Comparison of ENCODE assay signal across 15 cellular contexts in the genomic region with DNA sequence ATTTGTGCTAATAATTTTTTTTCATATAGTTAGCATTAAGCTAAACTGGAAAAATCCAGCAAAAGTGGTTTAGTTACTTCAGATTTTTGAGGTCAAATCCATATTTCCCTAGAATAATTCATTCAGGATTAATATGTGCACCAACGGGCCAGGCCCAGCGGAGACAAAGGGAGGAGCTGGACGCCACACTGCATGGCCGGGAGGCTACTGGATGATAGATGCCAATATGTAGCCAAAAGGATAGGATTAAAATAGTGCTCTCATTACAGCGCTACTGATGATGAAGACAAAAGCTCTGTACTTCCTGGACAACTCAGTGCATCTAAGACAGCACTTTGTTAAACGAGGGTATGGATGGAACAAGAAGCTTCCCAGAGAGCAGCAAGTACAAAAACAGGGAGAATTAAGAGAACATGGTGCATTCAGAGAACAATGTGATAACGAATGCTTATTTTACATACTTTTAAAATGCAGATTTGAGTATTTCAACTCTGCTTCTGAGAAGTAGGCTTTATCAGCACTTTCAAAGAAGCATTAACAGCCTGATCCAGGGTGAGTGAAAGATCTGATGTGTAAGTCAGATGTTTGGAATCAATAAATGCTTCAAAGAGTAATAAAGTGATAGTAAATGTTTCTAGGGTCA.
"Had no signal": no experiment of that assay in that cellular context is flagged by ENCODE, and none has a peak within 500 bp of the region (broad histone marks: within the 10 kb centered on the region; RNA-seq: fewer than 3 reads in every experiment).

No MANE protein-coding gene starts in this region.

- H3K9me3 Mint-ChIP-seq: activated CD8-positive, alpha-beta T cell treated with anti-CD3 and anti-CD28 coated beads for 36 hours; activated naive CD4-positive, alpha-beta T cell treated with anti-CD3 and anti-CD28 coated beads for 36 hours; activated T-cell treated with anti-CD3 and anti-CD28 coated beads, Interleukin-2, amount 50 U/mL, for 4 hours; naive B cell; neural progenitor cell; stimulated activated effector memory CD8-positive, alpha-beta T cell treated with anti-CD3 and anti-CD28 coated beads, Interleukin-12 subunit alpha, Interleukin-12 subunit beta, amount 100 ng/mL, for 72 hours had no signal

- H3K9me3 ChIP-seq: body of pancreas, left ventricle myocardium inferior, mucosa of descending colon, stomach had no signal

- H3K4me1 Mint-ChIP-seq: naive B cell had no signal

- H3K4me2 ChIP-seq: hepatocyte, neural progenitor cell, smooth muscle cell had no signal

- H3K27ac Mint-ChIP-seq: activated CD8-positive, alpha-beta T cell treated with anti-CD3 and anti-CD28 coated beads for 36 hours; activated naive CD4-positive, alpha-beta T cell treated with anti-CD3 and anti-CD28 coated beads for 36 hours; naive B cell; neural progenitor cell; stimulated activated effector memory CD8-positive, alpha-beta T cell treated with anti-CD3 and anti-CD28 coated beads, Interleukin-12 subunit alpha, Interleukin-12 subunit beta, amount 100 ng/mL, for 72 hours had no signal

- H3K27me3 Mint-ChIP-seq: activated CD8-positive, alpha-beta T cell treated with anti-CD3 and anti-CD28 coated beads for 36 hours; naive B cell had no signal

- H3K79me2 ChIP-seq: hepatocyte had no signal

- H3K9ac ChIP-seq: neural progenitor cell had no signal

- ATAC-seq: activated CD8-positive, alpha-beta T cell treated with anti-CD3 and anti-CD28 coated beads for 36 hours; activated T-cell treated with anti-CD3 and anti-CD28 coated beads, Interleukin-2, amount 50 U/mL, for 4 hours; stimulated activated effector memory CD8-positive, alpha-beta T cell treated with anti-CD3 and anti-CD28 coated beads, Interleukin-12 subunit alpha, Interleukin-12 subunit beta, amount 100 ng/mL, for 72 hours had no signal

- H2AFZ ChIP-seq: hepatocyte, neural progenitor cell had no signal

- H3K27me3 ChIP-seq: body of pancreas, foreskin keratinocyte, hepatocyte, neural progenitor cell, stomach had no signal

- H3K27ac ChIP-seq: body of pancreas, foreskin keratinocyte, hepatocyte, left ventricle myocardium inferior, neural progenitor cell, stomach had no signal

- H3K4me3 Mint-ChIP-seq: activated CD8-positive, alpha-beta T cell treated with anti-CD3 and anti-CD28 coated beads for 36 hours; activated naive CD4-positive, alpha-beta T cell treated with anti-CD3 and anti-CD28 coated beads for 36 hours; activated T-cell treated with anti-CD3 and anti-CD28 coated beads, Interleukin-2, amount 50 U/mL, for 4 hours; naive B cell; neural progenitor cell; stimulated activated effector memory CD8-positive, alpha-beta T cell treated with anti-CD3 and anti-CD28 coated beads, Interleukin-12 subunit alpha, Interleukin-12 subunit beta, amount 100 ng/mL, for 72 hours had no signal

- DNase-seq: activated CD4-positive, alpha-beta T cell treated with anti-CD3 and anti-CD28 coated beads for 4 hours; activated T-cell treated with anti-CD3 and anti-CD28 coated beads, Interleukin-2, amount 50 U/mL, for 4 hours; foreskin keratinocyte; stimulated activated CD4-positive, alpha-beta T cell treated with anti-CD3 and anti-CD28 coated beads, Interleukin-4, amount 100 ng/mL, for 24 hours had no signal

- H3K4me1 ChIP-seq: body of pancreas, foreskin keratinocyte, neural progenitor cell had no signal

- H3K4me3 ChIP-seq: body of pancreas, hepatocyte, left ventricle myocardium inferior, mucosa of descending colon, neural progenitor cell, smooth muscle cell, stomach had no signal
